Comparison of ENCODE assay signal across 24 cellular contexts in the genomic region with DNA sequence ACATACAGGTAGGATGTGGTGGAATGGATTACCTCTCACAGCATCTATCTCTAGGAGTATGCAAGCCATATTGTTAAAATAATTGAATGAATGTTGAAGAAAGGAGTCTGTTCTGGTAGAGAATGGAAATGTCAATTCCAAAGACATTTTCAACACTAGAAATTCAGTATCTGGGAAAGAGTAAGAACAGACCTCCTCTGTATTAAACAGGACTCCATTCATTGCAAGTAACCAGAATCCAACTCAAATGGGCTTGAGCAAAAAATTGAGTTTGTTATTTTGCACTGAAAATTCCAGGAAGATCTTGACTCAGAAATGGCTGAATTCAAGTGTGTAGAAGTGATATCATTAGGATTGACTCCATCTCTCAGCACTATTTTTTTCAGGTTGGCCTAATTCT.
"Had no signal": no experiment of that assay in that cellular context is flagged by ENCODE, and none has a peak within 500 bp of the region (broad histone marks: within the 10 kb centered on the region; RNA-seq: fewer than 3 reads in every experiment).

No MANE protein-coding gene starts in this region.

- DNase-seq: colonic mucosa; cortex of kidney; dermis blood vessel endothelial cell; dorsolateral prefrontal cortex; effector CD4-positive, alpha-beta T cell; effector CD8-positive, alpha-beta T cell; effector memory CD4-positive, alpha-beta T cell; effector memory CD8-positive, alpha-beta T cell; endodermal cell; erythroblast; esophagus squamous epithelium; foreskin fibroblast; foreskin keratinocyte; gastrocnemius medialis; glutamatergic neuron; head of caudate nucleus; heart left ventricle; heart right ventricle; hippocampal formation had no signal

- H3K4me1 Mint-ChIP-seq: endodermal cell had no signal

- H3K27ac Mint-ChIP-seq: dendritic cell treated with granulocyte-macrophage colony-stimulating factor and Interleukin-4, amounts not matched to agents 40 ng/mL and 50 ng/mL, for 4 days; effector memory CD8-positive, alpha-beta T cell; endodermal cell had no signal

- H3K27me3 ChIP-seq: colonic mucosa, dorsolateral prefrontal cortex, esophagus squamous epithelium, foreskin keratinocyte, gastrocnemius medialis, gastroesophageal sphincter, heart left ventricle, heart right ventricle, hepatocyte had no signal

- H3K4me3 ChIP-seq: colonic mucosa, coronary artery, dorsolateral prefrontal cortex, esophagus squamous epithelium, gastrocnemius medialis, gastroesophageal sphincter, heart left ventricle, heart right ventricle, hepatocyte had no signal

- H3K9me3 ChIP-seq: colonic mucosa, esophagus squamous epithelium, gastrocnemius medialis, gastroesophageal sphincter, heart left ventricle had no signal

- H3K9me3 Mint-ChIP-seq: dendritic cell treated with granulocyte-macrophage colony-stimulating factor and Interleukin-4, amounts not matched to agents 40 ng/mL and 50 ng/mL, for 4 days; effector memory CD8-positive, alpha-beta T cell; endodermal cell had no signal

- H3K4me1 ChIP-seq: colonic mucosa, esophagus squamous epithelium, foreskin keratinocyte, gastrocnemius medialis, gastroesophageal sphincter, heart left ventricle, heart right ventricle had no signal

- H3K27ac ChIP-seq: colonic mucosa, coronary artery, dorsolateral prefrontal cortex, epithelial cell of prostate, esophagus squamous epithelium, foreskin keratinocyte, gastrocnemius medialis, gastroesophageal sphincter, heart left ventricle, heart right ventricle, hepatocyte had no signal

- H3K27me3 Mint-ChIP-seq: dendritic cell treated with granulocyte-macrophage colony-stimulating factor and Interleukin-4, amounts not matched to agents 40 ng/mL and 50 ng/mL, for 4 days; effector memory CD8-positive, alpha-beta T cell had no signal

- H3K36me3 ChIP-seq: colonic mucosa, esophagus squamous epithelium, gastrocnemius medialis, gastroesophageal sphincter, heart left ventricle, heart right ventricle had no signal

- H3K4me3 Mint-ChIP-seq: dendritic cell treated with granulocyte-macrophage colony-stimulating factor and Interleukin-4, amounts not matched to agents 40 ng/mL and 50 ng/mL, for 4 days; effector memory CD8-positive, alpha-beta T cell; endodermal cell had no signal
